Comparison of ENCODE assay signal across 18 cellular contexts in the genomic region with DNA sequence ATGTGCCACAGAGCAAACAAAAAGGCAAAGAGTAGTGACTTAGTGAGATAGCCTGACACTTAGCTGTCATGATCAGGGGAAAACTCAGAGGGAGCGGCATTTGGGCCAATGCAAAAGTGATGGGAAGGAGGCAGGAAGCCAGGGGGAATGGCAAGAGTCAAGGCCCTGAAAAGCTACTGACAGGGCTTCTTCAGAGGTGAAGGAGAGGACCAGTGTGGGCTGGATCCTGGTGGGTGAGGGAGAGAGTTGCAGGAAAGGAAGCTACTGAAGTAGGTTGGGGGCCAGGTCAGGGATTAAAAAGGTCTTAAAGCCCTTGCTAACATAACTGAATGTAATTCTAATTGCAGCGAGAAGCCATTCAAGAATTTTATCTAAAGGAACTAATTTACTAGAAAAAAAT.
"Had no signal": no experiment of that assay in that cellular context is flagged by ENCODE, and none has a peak within 500 bp of the region (broad histone marks: within the 10 kb centered on the region; RNA-seq: fewer than 3 reads in every experiment).

No MANE protein-coding gene starts in this region.

- ATAC-seq: K562 had no signal

- H3K27ac Mint-ChIP-seq: IgD-negative memory B cell had no signal

- H3K9me3 Mint-ChIP-seq: IgD-negative memory B cell had no signal

- H3K4me3 ChIP-seq: K562 had no signal

- H3K36me3 Mint-ChIP-seq: IgD-negative memory B cell had no signal

- H3K4me2 ChIP-seq: KMS-11, SK-N-SH had no signal

- DNase-seq: Kasumi-1, NCI-H1092 treated with DMSO at 0.1 percent for 48 hours, NCI-H1436, NCI-H187 treated with DMSO at 0.1 percent for 48 hours, NCI-H2029 treated with DMSO at 0.1 percent for 48 hours, NCI-H2171 treated with DMSO at 0.1 percent for 48 hours, NCI-H345, NCI-H446 treated with DMSO at 0.1 percent for 48 hours, NCI-H510A treated with DMSO at 0.1 percent for 48 hours, NCI-H526, SHP77, SK-N-SH, SW 1271 had no signal

- H3K4me3 Mint-ChIP-seq: IgD-negative memory B cell had no signal

- H3K9me3 ChIP-seq: SK-N-SH had no signal

- H3K27ac ChIP-seq: HL-60, KMS-11, RWPE1 had no signal

- H3K9ac ChIP-seq: KMS-11, SK-N-SH had no signal
